Comparison of ENCODE assay signal across 10 cellular contexts in the genomic region with DNA sequence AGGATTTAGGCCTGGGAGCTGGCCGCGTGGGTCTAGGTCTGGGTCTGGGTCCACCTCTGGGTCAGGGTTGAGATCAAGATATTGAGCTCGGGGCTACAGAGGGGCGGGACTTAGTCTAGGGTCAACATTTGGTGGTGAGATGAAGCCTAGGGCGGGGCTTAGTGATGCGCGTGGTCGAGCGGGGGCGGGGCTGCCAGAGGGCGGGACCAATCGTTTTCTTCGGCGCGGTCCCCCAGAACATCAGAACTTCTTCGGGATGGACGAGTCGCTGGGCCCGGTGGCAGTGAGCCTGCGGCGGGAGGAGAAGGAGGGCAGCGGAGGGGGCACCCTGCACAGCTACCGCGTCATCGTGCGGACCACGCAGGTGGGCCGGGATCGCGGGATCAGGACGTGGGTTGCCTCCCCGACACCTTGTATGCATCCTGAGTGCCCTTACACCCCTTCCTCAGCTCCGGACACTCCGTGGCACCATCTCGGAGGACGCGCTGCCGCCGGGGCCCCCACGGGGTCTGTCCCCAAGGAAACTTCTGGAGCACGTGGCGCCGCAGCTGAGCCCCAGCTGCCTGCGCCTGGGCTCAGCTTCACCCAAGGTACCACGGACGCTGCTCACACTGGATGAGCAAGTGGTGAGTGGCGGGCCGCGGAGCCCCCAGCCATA.
DNase-seq lines count a peak whose midpoint lies in the region.
"Had no signal": no experiment of that assay in that cellular context is flagged by ENCODE, and none has a peak within 500 bp of the region (broad histone marks: within the 10 kb centered on the region; RNA-seq: fewer than 3 reads in every experiment).

No MANE protein-coding gene starts in this region.

- peak; percentile 69 for DNase-seq in activated CD8-positive, alpha-beta memory T cell treated with anti-CD3 and anti-CD28 coated beads, Interleukin-2, amount 50 U/mL, for 48 hours
- no peak for DNase-seq in activated CD8-positive, alpha-beta memory T cell treated with anti-CD3 and anti-CD28 coated beads for 24 hours
- DNase-seq in left kidney (ENCODE audit: low read depth, low spot score) (peak; percentile 39), substantia nigra (lab: John Stamatoyannopoulos, UW) (peak in 5 of 49 donors; percentile 23 to 65 (median 32)), NCI-H1048 (lab: John Stamatoyannopoulos, UW) (no peak), NCI-H446 (lab: John Stamatoyannopoulos, UW) (no peak)
- no peak for DNase-seq in activated effector memory CD4-positive, alpha-beta T cell treated with anti-CD3 and anti-CD28 coated beads, Interleukin-2, amount 50 U/mL, for 16 hours
- DNase-seq: NCI-H2081 had no signal

- peaks cover 45% of the 10 kb centered on the region for H3K4me1 Mint-ChIP-seq in activated naive CD8-positive, alpha-beta T cell (ENCODE audit: low read depth)

- H3K36me3 Mint-ChIP-seq in activated naive CD8-positive, alpha-beta T cell: no peaks in the 10 kb centered on the region

- peak overlapping the region; percentile 83 for H3K27ac Mint-ChIP-seq in activated naive CD8-positive, alpha-beta T cell

- H3K4me3 Mint-ChIP-seq in activated naive CD8-positive, alpha-beta T cell: peak overlapping the region; percentile 84

- no peaks in the 10 kb centered on the region for H3K27me3 Mint-ChIP-seq in activated naive CD8-positive, alpha-beta T cell

- no peaks in the 10 kb centered on the region for H3K9me3 Mint-ChIP-seq in activated naive CD8-positive, alpha-beta T cell (ENCODE audit: low read depth)

- H3K27ac ChIP-seq in substantia nigra (ENCODE audit: low read depth, low read length, poor library complexity, severe bottlenecking): peak overlapping the region; percentile 88
- H3K27ac ChIP-seq: epithelial cell of prostate had no signal

Comparison
In these comparisons a context has a peak if more than half of its experiments do, and no peak if none do; other contexts are left out.
1. DNase-seq: peak in activated CD8-positive, alpha-beta memory T cell treated with anti-CD3 and anti-CD28 coated beads, Interleukin-2, amount 50 U/mL, for 48 hours (single experiment) and left kidney (single experiment); none in activated CD8-positive, alpha-beta memory T cell treated with anti-CD3 and anti-CD28 coated beads for 24 hours (single experiment), NCI-H1048 (single experiment), activated effector memory CD4-positive, alpha-beta T cell treated with anti-CD3 and anti-CD28 coated beads, Interleukin-2, amount 50 U/mL, for 16 hours (single experiment) and NCI-H446 (0 of 2).